Comparison of ENCODE assay signal across 8 cellular contexts in genomic region chr20:45545754-45546453, GRCh38. TPM values are rescaled to one million over a fixed set of nuclear protein-coding genes. Genes with fewer than 3 reads are reported as not detected.
DNase-seq lines count a peak whose midpoint lies in the region; ATAC-seq and TF ChIP-seq lines count a peak whose summit lies in the region.

No MANE protein-coding gene starts in this region.

- H2AFZ ChIP-seq in parathyroid adenoma = no peak overlapping the region

- no peaks in the 10 kb centered on the region for H3K79me2 ChIP-seq in parathyroid adenoma

- TF ChIP-seq CTCF in GM12864 (IDR thresholded peaks at IDR 0.05; ENCODE audit: low read depth, low read length, missing control alignments) (peak; percentile 19), epithelial cell of esophagus (IDR thresholded peaks at IDR 0.05; ENCODE audit: insufficient read depth, low read depth, low read length, missing control alignments) (peak; percentile 44), parathyroid adenoma (IDR thresholded peaks at IDR 0.05) (peak; percentile 14)

- no peaks in the 10 kb centered on the region for H3K27me3 ChIP-seq in parathyroid adenoma (ENCODE audit: control insufficient read depth, insufficient read depth, low read length)
- peaks cover 32% of the 10 kb centered on the region for H3K27me3 ChIP-seq in MG63

- H3K36me3 ChIP-seq in parathyroid adenoma (ENCODE audit: control insufficient read depth, insufficient read depth, low read length) = no peaks in the 10 kb centered on the region
- H3K36me3 ChIP-seq in MG63 = no peaks in the 10 kb centered on the region

- H3K4me3 ChIP-seq in GM12864 (ENCODE audit: low read depth, low read length) (no peak overlapping the region), epithelial cell of esophagus (ENCODE audit: low read length) (no peak overlapping the region), parathyroid adenoma (ENCODE audit: low read depth, low read length) (no peak overlapping the region), MG63 (no peak overlapping the region)

- no peak overlapping the region for H3K27ac ChIP-seq in parathyroid adenoma

- H3K9ac ChIP-seq in parathyroid adenoma = no peak overlapping the region

- H3K9me3 ChIP-seq in parathyroid adenoma (ENCODE audit: control insufficient read depth, low read length) = no peaks in the 10 kb centered on the region
- no peaks in the 10 kb centered on the region for H3K9me3 ChIP-seq in MG63

- no peak for DNase-seq in GM12864 (ENCODE audit: low read depth)
- DNase-seq in MV-4-11 (lab: John Stamatoyannopoulos, UW) = peak; percentile 4
- DNase-seq in epithelial cell of esophagus (ENCODE audit: low read depth) = peak; percentile 44
- no peak for DNase-seq in MG63
- DNase-seq in effector CD8-positive, alpha-beta T cell (lab: John Stamatoyannopoulos, UW) = no peak
- no peak for DNase-seq in NCI-H1930 (lab: John Stamatoyannopoulos, UW)

- no peak for ATAC-seq in HG03432 (IDR thresholded peaks at IDR 0.05; ENCODE audit: unreplicated experiment)

- H3K4me1 ChIP-seq in parathyroid adenoma = no peaks in the 10 kb centered on the region

- H3K4me2 ChIP-seq in parathyroid adenoma (ENCODE audit: low read length) = no peak overlapping the region

RNA-seq across cellular contexts. Expression of gene EPPIN, which starts 1.3 kb away (rescaled TPM):
- not detected in 2 replicates for total RNA-seq in MG63 (2014; rRNA removed; shearing (Covaris generic); ENCODE audit: low replicate concordance)

RNA-seq across cellular contexts. Expression of gene WFDC6, which starts 6.6 kb away (rescaled TPM):
- not detected in 2 replicates for total RNA-seq in MG63 (2014; rRNA removed; shearing (Covaris generic); ENCODE audit: low replicate concordance)

RNA-seq across cellular contexts. Expression of gene SPINT3, which starts 30.5 kb away (rescaled TPM):
- total RNA-seq in MG63 (2014; rRNA removed; shearing (Covaris generic); ENCODE audit: low replicate concordance) = not detected in 2 replicates

RNA-seq across cellular contexts. Expression of gene WFDC8, which starts 33.2 kb away (rescaled TPM):
- total RNA-seq in MG63 (2014; rRNA removed; shearing (Covaris generic); ENCODE audit: low replicate concordance) = not detected in 2 replicates

Comparison
In these comparisons a context has a peak if more than half of its experiments do, and no peak if none do; other contexts are left out.
1. DNase-seq: peak in MV-4-11 (single experiment) and epithelial cell of esophagus (single experiment); none in GM12864 (single experiment), MG63 (single experiment), effector CD8-positive, alpha-beta T cell (single experiment) and NCI-H1930 (0 of 2).
2. Peak in every context shown above with its lines, with median percentiles within 50 percentile points of each other: CTCF ChIP-seq.